In genomic region chr19:43464089-43464775, GRCh38 we compare ENCODE assay signal across 8 cellular contexts. TPM values are rescaled to one million over a fixed set of nuclear protein-coding genes. Genes with fewer than 3 reads are reported as not detected.
A peak's percentile ranks its signal among the peaks of the same experiment; 100 is the strongest.
DNase-seq lines count a peak whose midpoint lies in the region; ATAC-seq and TF ChIP-seq lines count a peak whose summit lies in the region.

No MANE protein-coding gene starts in this region.

- H3K4me1 Mint-ChIP-seq in activated T-helper 1 cell treated with anti-CD3 and anti-CD28 coated beads, Interleukin-12 subunit alpha, Interleukin-12 subunit beta, Interleukin-2, Interleukin-4 antibody, amounts not matched to agents 30 ng/mL and 10 ng/mL and 1 ng/mL, durations not matched to agents 14 hours and 24 hours and 36 hours (ENCODE audit: low read depth): peaks cover 52% of the 10 kb centered on the region

- H3K36me3 ChIP-seq in BLaER1 (no peaks in the 10 kb centered on the region), HUES48 (ENCODE audit: control insufficient read depth, insufficient read depth, low read length) (no peaks in the 10 kb centered on the region), parathyroid adenoma (ENCODE audit: control insufficient read depth, insufficient read depth, low read length) (no peaks in the 10 kb centered on the region)

- peak overlapping the region; percentile 75 for H3K4me2 ChIP-seq in BLaER1
- H3K4me2 ChIP-seq in parathyroid adenoma (ENCODE audit: low read length): peak overlapping the region; percentile 93

- H3K27me3 ChIP-seq in BLaER1: no peaks in the 10 kb centered on the region
- H3K27me3 ChIP-seq in HUES48 (ENCODE audit: control insufficient read depth, insufficient read depth, low read length): peaks cover 23% of the 10 kb centered on the region
- H3K27me3 ChIP-seq in parathyroid adenoma (ENCODE audit: control insufficient read depth, insufficient read depth, low read length): no peaks in the 10 kb centered on the region

- no peaks in the 10 kb centered on the region for H4K20me1 ChIP-seq in BLaER1

- intact Hi-C loops in activated T-helper 1 cell treated with anti-CD3 and anti-CD28 coated beads, Interleukin-12 subunit alpha, Interleukin-12 subunit beta, Interleukin-2, Interleukin-4 antibody, amounts not matched to agents 30 ng/mL and 10 ng/mL and 1 ng/mL, durations not matched to agents 14 hours and 24 hours and 36 hours (cut with micrococcal nuclease): no loop called here

- no peaks in the 10 kb centered on the region for H3K9me3 Mint-ChIP-seq in activated T-helper 1 cell treated with anti-CD3 and anti-CD28 coated beads, Interleukin-12 subunit alpha, Interleukin-12 subunit beta, Interleukin-2, Interleukin-4 antibody, amounts not matched to agents 30 ng/mL and 10 ng/mL and 1 ng/mL, durations not matched to agents 14 hours and 24 hours and 36 hours

- H3K27ac ChIP-seq in BLaER1 (no peak overlapping the region), HUES48 (ENCODE audit: low read depth, low read length) (peak overlapping the region; percentile 79), parathyroid adenoma (peak overlapping the region; percentile 61)

- H3K36me3 Mint-ChIP-seq in activated T-helper 1 cell treated with anti-CD3 and anti-CD28 coated beads, Interleukin-12 subunit alpha, Interleukin-12 subunit beta, Interleukin-2, Interleukin-4 antibody, amounts not matched to agents 30 ng/mL and 10 ng/mL and 1 ng/mL, durations not matched to agents 14 hours and 24 hours and 36 hours (ENCODE audit: low read depth): no peaks in the 10 kb centered on the region

- no peaks in the 10 kb centered on the region for H3K79me2 ChIP-seq in parathyroid adenoma

- peak overlapping the region; percentile 92 for H3K4me3 Mint-ChIP-seq in activated T-helper 1 cell treated with anti-CD3 and anti-CD28 coated beads, Interleukin-12 subunit alpha, Interleukin-12 subunit beta, Interleukin-2, Interleukin-4 antibody, amounts not matched to agents 30 ng/mL and 10 ng/mL and 1 ng/mL, durations not matched to agents 14 hours and 24 hours and 36 hours

- H3K4me3 ChIP-seq in BLaER1 (peak overlapping the region; percentile 75), HUES48 (ENCODE audit: low read depth, low read length) (peak overlapping the region; percentile 94), parathyroid adenoma (ENCODE audit: low read depth, low read length) (peak overlapping the region; percentile 77)

- H2AFZ ChIP-seq in parathyroid adenoma: peak overlapping the region; percentile 93

- peak overlapping the region; percentile 90 for H3K27ac Mint-ChIP-seq in activated T-helper 1 cell treated with anti-CD3 and anti-CD28 coated beads, Interleukin-12 subunit alpha, Interleukin-12 subunit beta, Interleukin-2, Interleukin-4 antibody, amounts not matched to agents 30 ng/mL and 10 ng/mL and 1 ng/mL, durations not matched to agents 14 hours and 24 hours and 36 hours

- no peak for TF ChIP-seq CTCF in parathyroid adenoma (IDR thresholded peaks at IDR 0.05)

- ATAC-seq in GM19455 (IDR thresholded peaks at IDR 0.05; ENCODE audit: unreplicated experiment) (peak; percentile 43), GM18907 (IDR thresholded peaks at IDR 0.05; ENCODE audit: unreplicated experiment) (no peak)

- H3K9me3 ChIP-seq in BLaER1 (no peaks in the 10 kb centered on the region), HUES48 (ENCODE audit: control insufficient read depth, insufficient read depth, low read length) (no peaks in the 10 kb centered on the region), parathyroid adenoma (ENCODE audit: control insufficient read depth, low read length) (no peaks in the 10 kb centered on the region)

- peaks cover 30% of the 10 kb centered on the region for H3K4me1 ChIP-seq in BLaER1
- H3K4me1 ChIP-seq in HUES48 (ENCODE audit: control insufficient read depth, insufficient read depth, low read length): 0 out of 2 replicates have a peak, but pooled peaks cover 3% of the 10 kb centered on the region
- no peaks in the 10 kb centered on the region for H3K4me1 ChIP-seq in parathyroid adenoma

- no peak for DNase-seq in activated T-helper 1 cell treated with anti-CD3 and anti-CD28 coated beads, Interleukin-12 subunit alpha, Interleukin-12 subunit beta, Interleukin-2, Interleukin-4 antibody, amounts not matched to agents 30 ng/mL and 10 ng/mL and 1 ng/mL, durations not matched to agents 14 hours and 24 hours and 36 hours (ENCODE audit: low spot score)
- DNase-seq in globus pallidus (ENCODE audit: low spot score): peak; percentile 59
- no peak for DNase-seq in SKM-1 (lab: John Stamatoyannopoulos, UW; ENCODE audit: unreplicated experiment)

- H3K27me3 Mint-ChIP-seq in activated T-helper 1 cell treated with anti-CD3 and anti-CD28 coated beads, Interleukin-12 subunit alpha, Interleukin-12 subunit beta, Interleukin-2, Interleukin-4 antibody, amounts not matched to agents 30 ng/mL and 10 ng/mL and 1 ng/mL, durations not matched to agents 14 hours and 24 hours and 36 hours (ENCODE audit: insufficient read depth): no peaks in the 10 kb centered on the region

- H3K9ac ChIP-seq in BLaER1: peak overlapping the region; percentile 69
- no peak overlapping the region for H3K9ac ChIP-seq in HUES48 (ENCODE audit: low read depth, low read length)
- no peak overlapping the region for H3K9ac ChIP-seq in parathyroid adenoma

RNA-seq across cellular contexts. Expression of gene LYPD3, which starts 1.2 kb away (rescaled TPM):
- total RNA-seq in activated T-helper 1 cell treated with anti-CD3 and anti-CD28 coated beads, Interleukin-12 subunit alpha, Interleukin-12 subunit beta, Interleukin-2, Interleukin-4 antibody, amounts not matched to agents 30 ng/mL and 10 ng/mL and 1 ng/mL, durations not matched to agents 14 hours and 24 hours and 36 hours: 4.1 and 5.3 TPM in 2 replicates

RNA-seq across cellular contexts. Expression of gene PHLDB3, which starts 40.3 kb away (rescaled TPM):
- 26.8 and 28.7 TPM in 2 replicates for total RNA-seq in activated T-helper 1 cell treated with anti-CD3 and anti-CD28 coated beads, Interleukin-12 subunit alpha, Interleukin-12 subunit beta, Interleukin-2, Interleukin-4 antibody, amounts not matched to agents 30 ng/mL and 10 ng/mL and 1 ng/mL, durations not matched to agents 14 hours and 24 hours and 36 hours

RNA-seq across cellular contexts. Expression of gene TEX101, which starts 49.5 kb away (rescaled TPM):
- not detected in 2 replicates for total RNA-seq in activated T-helper 1 cell treated with anti-CD3 and anti-CD28 coated beads, Interleukin-12 subunit alpha, Interleukin-12 subunit beta, Interleukin-2, Interleukin-4 antibody, amounts not matched to agents 30 ng/mL and 10 ng/mL and 1 ng/mL, durations not matched to agents 14 hours and 24 hours and 36 hours
